Comparison of ENCODE assay signal across 12 cellular contexts in the genomic region with DNA sequence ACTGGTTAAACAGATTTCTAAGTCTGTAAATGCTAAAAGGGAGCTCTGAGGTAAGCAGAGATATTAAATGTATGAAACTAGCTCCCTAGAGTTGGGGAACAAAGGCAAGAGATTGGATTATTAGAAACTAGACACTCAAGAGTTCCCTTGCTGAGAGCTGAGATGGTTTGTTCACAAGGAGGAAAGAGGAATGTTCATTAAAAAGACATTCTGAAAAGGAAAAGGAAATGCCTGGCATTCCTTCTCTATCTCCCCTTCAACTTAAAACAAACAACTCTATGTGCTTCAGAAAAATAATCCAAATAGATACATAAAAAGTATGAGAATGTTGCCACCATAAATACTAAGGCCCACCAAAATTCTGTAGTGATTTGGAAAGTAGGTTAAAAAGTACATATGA.
DNase-seq lines count a peak whose midpoint lies in the region; ATAC-seq, FAIRE-seq and TF ChIP-seq lines count a peak whose summit lies in the region.
"Had no signal": no experiment of that assay in that cellular context is flagged by ENCODE, and none has a peak within 500 bp of the region (broad histone marks: within the 10 kb centered on the region; RNA-seq: fewer than 3 reads in every experiment).

No MANE protein-coding gene starts in this region.

- intact Hi-C loops in activated T-helper 2 cell treated with anti-CD3 and anti-CD28 coated beads, Interferon-gamma antibody, Interleukin-2, Interleukin-4, amounts not matched to agents 10 μg/mL and 5 μg/mL and 100 μg/mL, durations not matched to agents 14 hours and 24 hours and 36 hours (cut with micrococcal nuclease), result no loop called here
- intact Hi-C loops in pancreas (cut with DNase I), result loop anchor here in 1 of 3 donors (10.0 kb wide), 1 partner anchor 96 kb away; the partner anchor contains the start of gene DUSP6

- H3K27me3 ChIP-seq in RWPE2 (ENCODE audit: insufficient read depth, poor library complexity, severe bottlenecking) (no peaks in the 10 kb centered on the region), pancreas (no peaks in the 10 kb centered on the region)

- DNase-seq in DMS114 treated with DMSO at 0.1 percent for 48 hours (lab: John Stamatoyannopoulos, UW; ENCODE audit: unreplicated experiment) (peak; percentile 82), RWPE2 (ENCODE audit: low spot score) (no peak), fibroblast of the aortic adventitia (ENCODE audit: low read depth) (peak; percentile 80), progenitor cell of endocrine pancreas (ENCODE audit: low spot score, unreplicated experiment) (no peak), T-cell (no peak), pancreas (no peak)
- DNase-seq in stimulated activated naive CD4-positive, alpha-beta T cell treated with Interleukin-2 at 50 U/mL for 16 hours (lab: John Stamatoyannopoulos, UW), result no peak
- DNase-seq in activated T-helper 2 cell treated with anti-CD3 and anti-CD28 coated beads, Interferon-gamma antibody, Interleukin-2, Interleukin-4, amounts not matched to agents 10 μg/mL and 5 μg/mL and 100 μg/mL, durations not matched to agents 14 hours and 24 hours and 36 hours (ENCODE audit: low spot score), result no peak
- DNase-seq: COR-L47, hypothalamus, NCI-H1417 treated with DMSO at 0.1 percent for 48 hours had no signal

- no peak for FAIRE-seq in pancreas (lab: Jason Lieb, UNC)

- H3K9me3 Mint-ChIP-seq in progenitor cell of endocrine pancreas (ENCODE audit: low read depth), result no peaks in the 10 kb centered on the region
- H3K9me3 Mint-ChIP-seq in T-cell, result no peaks in the 10 kb centered on the region
- peaks cover 3% of the 10 kb centered on the region for H3K9me3 Mint-ChIP-seq in activated T-helper 2 cell treated with anti-CD3 and anti-CD28 coated beads, Interferon-gamma antibody, Interleukin-2, Interleukin-4, amounts not matched to agents 10 μg/mL and 5 μg/mL and 100 μg/mL, durations not matched to agents 14 hours and 24 hours and 36 hours

- no peak overlapping the region for H3K4me3 Mint-ChIP-seq in progenitor cell of endocrine pancreas (ENCODE audit: low read depth)
- H3K4me3 Mint-ChIP-seq in T-cell, result no peak overlapping the region
- H3K4me3 Mint-ChIP-seq in activated T-helper 2 cell treated with anti-CD3 and anti-CD28 coated beads, Interferon-gamma antibody, Interleukin-2, Interleukin-4, amounts not matched to agents 10 μg/mL and 5 μg/mL and 100 μg/mL, durations not matched to agents 14 hours and 24 hours and 36 hours (ENCODE audit: low read depth), result no peak overlapping the region

- H3K4me3 ChIP-seq in RWPE2 (ENCODE audit: severe bottlenecking) (no peak overlapping the region), fibroblast of the aortic adventitia (ENCODE audit: low read depth, low read length) (no peak overlapping the region), pancreas (no peak overlapping the region)

- H3K27me3 Mint-ChIP-seq in progenitor cell of endocrine pancreas (no peaks in the 10 kb centered on the region), T-cell (no peaks in the 10 kb centered on the region)
- H3K27me3 Mint-ChIP-seq in activated T-helper 2 cell treated with anti-CD3 and anti-CD28 coated beads, Interferon-gamma antibody, Interleukin-2, Interleukin-4, amounts not matched to agents 10 μg/mL and 5 μg/mL and 100 μg/mL, durations not matched to agents 14 hours and 24 hours and 36 hours (ENCODE audit: low read depth), result no peaks in the 10 kb centered on the region

- POLR2A ChIA-PET in T-cell (lab: Charles Lee), result no interaction called here

- CTCF ChIA-PET in T-cell (lab: Charles Lee), result interaction anchor here in 1 of 2 donors (0.8 kb wide), 1 partner anchor 418 kb away, joined by 3 read pairs; no protein-coding TSS in a partner anchor

- H3K36me3 Mint-ChIP-seq in progenitor cell of endocrine pancreas (ENCODE audit: insufficient read depth), result peaks cover 7% of the 10 kb centered on the region
- H3K36me3 Mint-ChIP-seq in T-cell, result peaks cover 50% of the 10 kb centered on the region
- H3K36me3 Mint-ChIP-seq in activated T-helper 2 cell treated with anti-CD3 and anti-CD28 coated beads, Interferon-gamma antibody, Interleukin-2, Interleukin-4, amounts not matched to agents 10 μg/mL and 5 μg/mL and 100 μg/mL, durations not matched to agents 14 hours and 24 hours and 36 hours (ENCODE audit: low read depth), result peaks cover 53% of the 10 kb centered on the region

- H3K9me3 ChIP-seq in RWPE2 (ENCODE audit: severe bottlenecking) (no peaks in the 10 kb centered on the region), pancreas (no peaks in the 10 kb centered on the region)

- H3K4me1 Mint-ChIP-seq in progenitor cell of endocrine pancreas (ENCODE audit: low read depth), result peaks cover 30% of the 10 kb centered on the region
- peaks cover 9 to 17% (median 14%) of the 10 kb centered on the region in 3 donors for H3K4me1 Mint-ChIP-seq in T-cell
- peaks cover 18% of the 10 kb centered on the region for H3K4me1 Mint-ChIP-seq in activated T-helper 2 cell treated with anti-CD3 and anti-CD28 coated beads, Interferon-gamma antibody, Interleukin-2, Interleukin-4, amounts not matched to agents 10 μg/mL and 5 μg/mL and 100 μg/mL, durations not matched to agents 14 hours and 24 hours and 36 hours (ENCODE audit: low read depth)

- ATAC-seq in RWPE2 (ENCODE audit: low read depth) (peak; percentile 50; the same call in 2 of the 3 replicates), T-cell (replicated peaks in 1 of 4) (no peak), pancreas (no peak)

- H3K36me3 ChIP-seq in RWPE2 (ENCODE audit: low read depth) (peaks cover 6% of the 10 kb centered on the region), pancreas (no peaks in the 10 kb centered on the region)

- H3K27ac Mint-ChIP-seq in progenitor cell of endocrine pancreas (peak overlapping the region; percentile 79), T-cell (no peak overlapping the region)
- H3K27ac Mint-ChIP-seq in activated T-helper 2 cell treated with anti-CD3 and anti-CD28 coated beads, Interferon-gamma antibody, Interleukin-2, Interleukin-4, amounts not matched to agents 10 μg/mL and 5 μg/mL and 100 μg/mL, durations not matched to agents 14 hours and 24 hours and 36 hours, result no peak overlapping the region

- H3K4me1 ChIP-seq in RWPE2 (ENCODE audit: insufficient read depth, poor library complexity, severe bottlenecking) (peaks cover 38% of the 10 kb centered on the region), pancreas (no peaks in the 10 kb centered on the region)
- H3K4me1 ChIP-seq: parathyroid adenoma had no signal

- peak overlapping the region; percentile 68 for H3K27ac ChIP-seq in RWPE2 (ENCODE audit: poor library complexity, severe bottlenecking)
- no peak overlapping the region for H3K27ac ChIP-seq in pancreas
- H3K27ac ChIP-seq: parathyroid adenoma had no signal

- TF ChIP-seq CTCF in RWPE2 (IDR thresholded peaks at IDR 0.05; ENCODE audit: poor library complexity, severe bottlenecking), result no peak
- TF ChIP-seq CTCF in fibroblast of the aortic adventitia (IDR thresholded peaks at IDR 0.05; ENCODE audit: insufficient read depth, low read length), result no peak
- TF ChIP-seq CTCF in progenitor cell of endocrine pancreas (IDR thresholded peaks at IDR 0.05; ENCODE audit: unreplicated experiment), result no peak
- no peak for TF ChIP-seq CTCF in pancreas (IDR thresholded peaks at IDR 0.05)

Comparison
In these comparisons a context has a peak if more than half of its experiments do, and no peak if none do; other contexts are left out.
1. DNase-seq: peak in DMS114 treated with DMSO at 0.1 percent for 48 hours (single experiment) and fibroblast of the aortic adventitia (single experiment); none in RWPE2 (single experiment), progenitor cell of endocrine pancreas (single experiment), T-cell (0 of 34), stimulated activated naive CD4-positive, alpha-beta T cell treated with Interleukin-2 at 50 U/mL for 16 hours (single experiment), activated T-helper 2 cell treated with anti-CD3 and anti-CD28 coated beads, Interferon-gamma antibody, Interleukin-2, Interleukin-4, amounts not matched to agents 10 μg/mL and 5 μg/mL and 100 μg/mL, durations not matched to agents 14 hours and 24 hours and 36 hours (single experiment) and pancreas (0 of 6).